30 cellular contexts compared by ENCODE assay signal in genomic region chr3:172465281-172465680, GRCh38. TPM values are rescaled to one million over a fixed set of nuclear protein-coding genes. Genes with fewer than 3 reads are reported as not detected.
"Had no signal": no experiment of that assay in that cellular context is flagged by ENCODE, and none has a peak within 500 bp of the region (broad histone marks: within the 10 kb centered on the region; RNA-seq: fewer than 3 reads in every experiment).

No MANE protein-coding gene starts in this region.

- DNase-seq: effector CD4-positive, alpha-beta T cell; endodermal cell; foreskin melanocyte; head of caudate nucleus; left colon; left ventricle myocardium superior; naive thymus-derived CD4-positive, alpha-beta T cell; nephron progenitor cell; psoas muscle; retina; right lobe of liver; stimulated activated CD4-positive, alpha-beta T cell treated with anti-CD3 and anti-CD28 coated beads, Interleukin-2, amount 100 ng/mL, for 24 hours; stimulated activated CD4-positive, alpha-beta T cell treated with anti-CD3 and anti-CD28 coated beads, Interleukin-4, amount 100 ng/mL, for 4 hours; stimulated activated naive B cell treated with anti-CD40 and anti-IgM and Interleukin-4, amounts not matched to agents 10 μg/mL and 1 μg/mL and 100 μg/mL, for 72 hours; stimulated activated naive CD8-positive, alpha-beta T cell treated with anti-CD3 and anti-CD28 coated beads, Interleukin-15, amount 100 ng/mL, for 72 hours; testis had no signal

- H2AFZ ChIP-seq: hepatocyte had no signal

- H3K9me3 ChIP-seq: psoas muscle, right lobe of liver, testis, tibial nerve had no signal

- H3K36me3 ChIP-seq: right lobe of liver, tibial nerve had no signal

- H3K4me3 ChIP-seq: coronary artery, hepatocyte, psoas muscle, right lobe of liver, testis, tibial nerve had no signal

- H3K27ac ChIP-seq: coronary artery, hepatocyte, psoas muscle, right lobe of liver, testis, tibial nerve had no signal

- H3K27me3 ChIP-seq: hepatocyte, right lobe of liver, testis, tibial nerve had no signal

- H3K4me2 ChIP-seq: hepatocyte had no signal

- H3K4me1 ChIP-seq: psoas muscle, right lobe of liver, testis, tibial nerve had no signal

- H3K79me2 ChIP-seq: hepatocyte had no signal

RNA-seq across cellular contexts. Expression of gene GHSR, which starts 17.0 kb away (rescaled TPM):
- total RNA-seq: dermis microvascular lymphatic vessel endothelial cell; endodermal cell; endothelial cell of umbilical vein; hepatocyte; kidney epithelial cell; left colon; left ventricle myocardium superior; lung microvascular endothelial cell; mesenteric fat pad; mononuclear cell; naive thymus-derived CD4-positive, alpha-beta T cell; omental fat pad; psoas muscle; right lobe of liver; skeletal muscle tissue; subcutaneous adipose tissue; tibial nerve; ureter had no signal
- polyA plus RNA-seq: endothelial cell of umbilical vein; esophagus; hepatocyte; naive thymus-derived CD4-positive, alpha-beta T cell; psoas muscle had no signal
